30 cellular contexts compared by ENCODE assay signal in the genomic region with DNA sequence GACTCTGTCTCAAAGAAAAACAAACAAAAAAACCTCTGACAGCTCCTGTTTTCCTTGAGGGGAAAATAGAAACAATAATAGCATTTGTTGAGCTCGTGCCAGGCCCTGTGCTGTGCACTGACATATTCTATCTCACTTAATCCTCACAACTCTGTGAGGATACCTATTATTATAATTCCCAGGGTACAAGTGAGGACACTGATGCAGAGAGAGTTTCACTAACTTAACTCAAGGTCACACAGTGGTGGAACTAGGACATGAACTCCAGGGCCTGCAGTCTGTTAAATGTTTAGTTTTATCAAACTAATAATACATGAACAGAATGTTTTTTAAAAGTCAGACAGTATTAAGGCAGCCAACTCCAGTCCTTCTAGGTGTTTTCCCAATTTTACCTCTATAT. TPM values are rescaled to one million over a fixed set of nuclear protein-coding genes. Genes with fewer than 3 reads are reported as not detected.
"Had no signal": no experiment of that assay in that cellular context is flagged by ENCODE, and none has a peak within 500 bp of the region (broad histone marks: within the 10 kb centered on the region; RNA-seq: fewer than 3 reads in every experiment).

No MANE protein-coding gene starts in this region.

- ATAC-seq: activated CD8-positive, alpha-beta memory T cell treated with anti-CD3 and anti-CD28 coated beads, Interleukin-2, amount 10 ng/mL, durations not matched to agents 7 days and 5 days; activated CD8-positive, alpha-beta T cell treated with anti-CD3 and anti-CD28 coated beads, Interleukin-2, amount 10 ng/mL, durations not matched to agents 7 days and 5 days; body of pancreas; effector memory CD8-positive, alpha-beta T cell; left colon; mucosa of descending colon; natural killer cell treated with Interleukin-12 subunit alpha and Interleukin-12 subunit beta and Interleukin-15 and Interleukin-18, amount 100 ng/mL, for 72 hours; sciatic nerve; stimulated activated memory B cell treated with anti-CD40 and anti-IgM and Interleukin-4, amounts not matched to agents 10 μg/mL and 1 μg/mL and 100 μg/mL, for 72 hours had no signal

- DNase-seq: activated B cell treated with CpG ODN at 0.5 μM for 24 hours; activated CD8-positive, alpha-beta memory T cell treated with anti-CD3 and anti-CD28 coated beads, Interleukin-2, amount 10 ng/mL, durations not matched to agents 7 days and 5 days; activated CD8-positive, alpha-beta T cell treated with anti-CD3 and anti-CD28 coated beads, Interleukin-2, amount 10 ng/mL, durations not matched to agents 7 days and 5 days; activated T-cell treated with anti-CD3 and anti-CD28 coated beads, Interleukin-2, amount 50 U/mL, for 48 hours; anterior cingulate cortex; body of pancreas; cortex of kidney; effector memory CD8-positive, alpha-beta T cell; erythroblast; islet precursor cell; left colon; mucosa of descending colon; small intestine; stimulated activated CD4-positive, alpha-beta T cell treated with anti-CD3 and anti-CD28 coated beads, Interleukin-4, amount 100 ng/mL, for 4 hours; stimulated activated CD8-positive, alpha-beta memory T cell treated with anti-CD3 and anti-CD28 coated beads, Interleukin-4, amount 100 ng/mL, for 48 hours; stomach; T-helper 1 cell; uterus had no signal

- H3K27ac ChIP-seq: body of pancreas, cardiac muscle cell, suprapubic skin, uterus had no signal

- H3K36me3 ChIP-seq: uterus had no signal

- H3K27me3 ChIP-seq: body of pancreas, uterus had no signal

- H3K4me3 ChIP-seq: body of pancreas, cardiac muscle cell, lung, mucosa of descending colon, stomach, suprapubic skin, uterus had no signal

- H3K9me3 ChIP-seq: body of pancreas, mucosa of descending colon, stomach, suprapubic skin, uterus had no signal

- H3K4me1 ChIP-seq: uterus had no signal

RNA-seq across cellular contexts. Expression of a gene that starts 5.1 kb away (rescaled TPM):
- total RNA-seq: activated CD8-positive, alpha-beta memory T cell treated with anti-CD3 and anti-CD28 coated beads, Interleukin-2, amount 10 ng/mL, durations not matched to agents 7 days and 5 days; activated CD8-positive, alpha-beta T cell treated with anti-CD3 and anti-CD28 coated beads, Interleukin-2, amount 10 ng/mL, durations not matched to agents 7 days and 5 days; activated T-helper 2 cell treated with anti-CD3 and anti-CD28 coated beads, Interferon-gamma antibody, Interleukin-2, Interleukin-4, amounts not matched to agents 10 μg/mL and 5 μg/mL and 100 μg/mL, durations not matched to agents 14 hours and 24 hours and 36 hours; body of pancreas; natural killer cell treated with Interleukin-12 subunit alpha and Interleukin-12 subunit beta and Interleukin-15 and Interleukin-18, amount 100 ng/mL, for 72 hours had no signal

RNA-seq across cellular contexts. Expression of a gene that starts 20.7 kb away (rescaled TPM):
- total RNA-seq: activated B cell treated with CpG ODN at 0.5 μM for 24 hours; activated CD8-positive, alpha-beta T cell treated with anti-CD3 and anti-CD28 coated beads, Interleukin-2, amount 10 ng/mL, durations not matched to agents 7 days and 5 days; body of pancreas; cardiac muscle cell; chondrocyte; fibroblast of villous mesenchyme; glomerular endothelial cell; mesenteric fat pad; suprapubic skin had no signal
- polyA plus RNA-seq: cardiac muscle cell, fibroblast of lung had no signal

RNA-seq across cellular contexts. Expression of a gene that starts 35.5 kb away (rescaled TPM):
- total RNA-seq: activated CD8-positive, alpha-beta memory T cell treated with anti-CD3 and anti-CD28 coated beads, Interleukin-2, amount 10 ng/mL, durations not matched to agents 7 days and 5 days; activated CD8-positive, alpha-beta T cell treated with anti-CD3 and anti-CD28 coated beads, Interleukin-2, amount 10 ng/mL, durations not matched to agents 7 days and 5 days had no signal
